Comparison of ENCODE assay signal across 21 cellular contexts in the genomic region with DNA sequence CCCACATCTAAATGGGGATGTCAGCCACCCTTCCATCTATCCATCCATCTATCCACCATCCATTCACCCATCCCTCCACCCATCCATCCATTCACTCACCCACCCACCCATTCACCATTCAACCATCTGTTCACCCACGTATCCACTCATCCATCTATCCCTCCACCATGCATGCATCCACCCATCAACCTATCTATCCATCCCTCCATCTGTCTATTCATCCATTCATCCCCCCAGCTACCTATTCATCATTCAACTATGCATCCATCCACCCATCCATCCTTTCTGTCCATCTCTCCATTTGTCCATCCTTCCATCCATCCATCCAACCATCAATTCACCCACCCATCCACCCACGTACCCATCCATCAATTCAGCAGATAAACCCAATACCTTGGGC. TPM values are rescaled to one million over a fixed set of nuclear protein-coding genes. Genes with fewer than 3 reads are reported as not detected.
"Had no signal": no experiment of that assay in that cellular context is flagged by ENCODE, and none has a peak within 500 bp of the region (broad histone marks: within the 10 kb centered on the region; RNA-seq: fewer than 3 reads in every experiment).

No MANE protein-coding gene starts in this region.

- H3K9ac ChIP-seq: KMS-11 had no signal

- H3K9me3 ChIP-seq: MG63, SJSA1 had no signal

- H3K27me3 ChIP-seq: MG63, SJSA1 had no signal

- H3K36me3 ChIP-seq: MG63, SJSA1 had no signal

- H3K36me3 Mint-ChIP-seq: IgD-negative memory B cell had no signal

- H3K27ac ChIP-seq: KMS-11, SJSA1, SK-N-MC had no signal

- H3K27ac Mint-ChIP-seq: IgD-negative memory B cell had no signal

- ATAC-seq: K562 had no signal

- H3K9me3 Mint-ChIP-seq: IgD-negative memory B cell had no signal

- H3K4me2 ChIP-seq: KMS-11 had no signal

- FAIRE-seq: K562, RCC 7860 had no signal

- H3K4me3 ChIP-seq: K562, MG63, SJSA1, SK-N-MC had no signal

- H3K4me3 Mint-ChIP-seq: IgD-negative memory B cell had no signal

- DNase-seq: MG63, NCI-H1105 treated with DMSO at 0.1 percent for 48 hours, NCI-H1417 treated with DMSO at 0.1 percent for 48 hours, NCI-H146, NCI-H187, NCI-H2081 treated with DMSO at 0.1 percent for 48 hours, NCI-H2171, NCI-H226, NCI-H446, NCI-H774, Right ventricle myocardium superior, RPMI8226, SIG-M5 had no signal

- H3K4me1 ChIP-seq: SJSA1 had no signal

RNA-seq across cellular contexts. Expression of a gene that starts 14.6 kb away (rescaled TPM):
- total RNA-seq: HT-29, LHCN-M2 had no signal
- polyA plus RNA-seq: IgD-negative memory B cell, K562 had no signal

RNA-seq across cellular contexts. Expression of a gene that starts 21.3 kb away (rescaled TPM):
- total RNA-seq: HT-29, SJSA1 had no signal
- polyA plus RNA-seq: IgD-negative memory B cell had no signal

RNA-seq across cellular contexts. Expression of a gene that starts 25.7 kb away (rescaled TPM):
- total RNA-seq: HT-29, LHCN-M2, SJSA1 had no signal
- polyA plus RNA-seq: IgD-negative memory B cell had no signal

RNA-seq across cellular contexts. Expression of a gene that starts 31.8 kb away (rescaled TPM):
- total RNA-seq: HT-29, LHCN-M2, Right ventricle myocardium superior, SJSA1 had no signal
- polyA plus RNA-seq: IgD-negative memory B cell, K562 had no signal
